Comparison of ENCODE assay signal across 8 cellular contexts in the genomic region with DNA sequence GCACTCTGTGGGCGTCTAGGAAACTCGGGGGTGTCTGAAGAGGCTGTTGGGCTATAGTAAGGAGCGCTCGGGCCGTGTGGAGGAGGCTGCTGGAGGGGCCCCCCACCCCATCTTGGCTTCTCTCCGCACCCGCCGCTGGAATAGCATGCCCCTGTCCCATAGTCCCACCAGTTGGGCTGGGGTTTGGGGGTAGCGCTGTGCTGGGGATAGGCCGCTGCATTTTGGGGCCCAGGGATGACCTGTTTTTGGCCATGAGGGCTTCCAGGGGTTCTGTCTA. TPM values are rescaled to one million over a fixed set of nuclear protein-coding genes. Genes with fewer than 3 reads are reported as not detected.
A peak's percentile ranks its signal among the peaks of the same experiment; 100 is the strongest.
DNase-seq lines count a peak whose midpoint lies in the region.

No MANE protein-coding gene starts in this region.

- H3K9me3 ChIP-seq in iPS-18c (ENCODE audit: control insufficient read depth, insufficient read depth, low read length) (no peaks in the 10 kb centered on the region), subcutaneous abdominal adipose tissue (ENCODE audit: control insufficient read depth in 5 of 5, low read length in 5 of 5) (no peaks in the 10 kb centered on the region)

- peak overlapping the region; percentile 80 for H3K4me3 Mint-ChIP-seq in activated CD4-positive, alpha-beta T cell treated with anti-CD3 and anti-CD28 coated beads, Interleukin-2, amount 10 ng/mL, durations not matched to agents 24 days and 14 days
- peak overlapping the region; percentile 87 for H3K4me3 Mint-ChIP-seq in activated naive CD4-positive, alpha-beta T cell treated with anti-CD3 and anti-CD28 coated beads, Interleukin-2, amount 50 U/mL, for 24 hours

- peak overlapping the region in 2 of 5 donors; percentile 17 to 30 for H3K9ac ChIP-seq in subcutaneous abdominal adipose tissue (ENCODE audit: low read length in 5 of 5)

- H3K36me3 Mint-ChIP-seq in activated CD4-positive, alpha-beta T cell treated with anti-CD3 and anti-CD28 coated beads, Interleukin-2, amount 10 ng/mL, durations not matched to agents 24 days and 14 days (ENCODE audit: low read depth): no peaks in the 10 kb centered on the region
- no peaks in the 10 kb centered on the region for H3K36me3 Mint-ChIP-seq in activated naive CD4-positive, alpha-beta T cell treated with anti-CD3 and anti-CD28 coated beads, Interleukin-2, amount 50 U/mL, for 24 hours

- peaks cover 42 to 50% (median 48%) of the 10 kb centered on the region in 5 donors for H3K27me3 ChIP-seq in subcutaneous abdominal adipose tissue (ENCODE audit: control insufficient read depth in 5 of 5, insufficient read depth in 4 of 5, low read length in 5 of 5)

- intact Hi-C loops in activated CD4-positive, alpha-beta T cell treated with anti-CD3 and anti-CD28 coated beads, Interleukin-2, amount 10 ng/mL, durations not matched to agents 24 days and 14 days (cut with micrococcal nuclease): no loop called here

- H3K4me3 ChIP-seq in iPS-18c (ENCODE audit: insufficient read depth, low read depth, low read length): peak overlapping the region; percentile 70
- peak overlapping the region in 4 of 5 donors; percentile 25 to 56 (median 38) for H3K4me3 ChIP-seq in subcutaneous abdominal adipose tissue (ENCODE audit: low read depth in 1 of 5, low read length in 5 of 5)

- H3K27me3 Mint-ChIP-seq in activated CD4-positive, alpha-beta T cell treated with anti-CD3 and anti-CD28 coated beads, Interleukin-2, amount 10 ng/mL, durations not matched to agents 24 days and 14 days: peaks cover 41% of the 10 kb centered on the region
- H3K27me3 Mint-ChIP-seq in activated naive CD4-positive, alpha-beta T cell treated with anti-CD3 and anti-CD28 coated beads, Interleukin-2, amount 50 U/mL, for 24 hours: peaks cover 20% of the 10 kb centered on the region

- no peaks in the 10 kb centered on the region for H3K9me3 Mint-ChIP-seq in activated CD4-positive, alpha-beta T cell treated with anti-CD3 and anti-CD28 coated beads, Interleukin-2, amount 10 ng/mL, durations not matched to agents 24 days and 14 days
- H3K9me3 Mint-ChIP-seq in activated naive CD4-positive, alpha-beta T cell treated with anti-CD3 and anti-CD28 coated beads, Interleukin-2, amount 50 U/mL, for 24 hours: no peaks in the 10 kb centered on the region

- DNase-seq in activated CD4-positive, alpha-beta T cell treated with anti-CD3 and anti-CD28 coated beads, Interleukin-2, amount 10 ng/mL, durations not matched to agents 24 days and 14 days: no peak
- DNase-seq in activated CD4-positive, alpha-beta T cell treated with anti-CD3 and anti-CD28 coated beads, Interleukin-2, amount 50 U/mL, for 48 hours: no peak
- DNase-seq in caudate nucleus (lab: John Stamatoyannopoulos, UW) (no peak), NCI-H1930 (lab: John Stamatoyannopoulos, UW) (no peak), NCI-H2081 (lab: John Stamatoyannopoulos, UW) (no peak)

- H3K27ac ChIP-seq in subcutaneous abdominal adipose tissue (ENCODE audit: low read depth, low read length) (no peak overlapping the region), caudate nucleus (ENCODE audit: low read depth, low read length) (no peak overlapping the region)

- peaks cover 0 to 53% (median 46%) of the 10 kb centered on the region in 5 donors for H3K4me1 ChIP-seq in subcutaneous abdominal adipose tissue (ENCODE audit: control insufficient read depth in 5 of 5, insufficient read depth in 5 of 5, low read length in 5 of 5)

- H3K27ac Mint-ChIP-seq in activated CD4-positive, alpha-beta T cell treated with anti-CD3 and anti-CD28 coated beads, Interleukin-2, amount 10 ng/mL, durations not matched to agents 24 days and 14 days: no peak overlapping the region
- H3K27ac Mint-ChIP-seq in activated naive CD4-positive, alpha-beta T cell treated with anti-CD3 and anti-CD28 coated beads, Interleukin-2, amount 50 U/mL, for 24 hours: peak overlapping the region; percentile 26

- H3K4me1 Mint-ChIP-seq in activated CD4-positive, alpha-beta T cell treated with anti-CD3 and anti-CD28 coated beads, Interleukin-2, amount 10 ng/mL, durations not matched to agents 24 days and 14 days: peaks cover 45% of the 10 kb centered on the region
- H3K4me1 Mint-ChIP-seq in activated naive CD4-positive, alpha-beta T cell treated with anti-CD3 and anti-CD28 coated beads, Interleukin-2, amount 50 U/mL, for 24 hours: peaks cover 42% of the 10 kb centered on the region

- H3K36me3 ChIP-seq in subcutaneous abdominal adipose tissue (ENCODE audit: control insufficient read depth in 5 of 5, insufficient read depth in 5 of 5, low read length in 5 of 5): no peaks in the 10 kb centered on the region

RNA-seq across cellular contexts. Expression of a gene that starts 0.5 kb away (rescaled TPM):
- total RNA-seq in activated CD4-positive, alpha-beta T cell treated with anti-CD3 and anti-CD28 coated beads, Interleukin-2, amount 10 ng/mL, durations not matched to agents 24 days and 14 days: 3.6 and 4.4 TPM in 2 replicates

RNA-seq across cellular contexts. Expression of a gene that starts 15.6 kb away (rescaled TPM):
- 5.8 and 6.2 TPM in 2 replicates for total RNA-seq in activated CD4-positive, alpha-beta T cell treated with anti-CD3 and anti-CD28 coated beads, Interleukin-2, amount 10 ng/mL, durations not matched to agents 24 days and 14 days

RNA-seq across cellular contexts. Expression of a gene that starts 28.0 kb away (rescaled TPM):
- 79.7 and 84.5 TPM in 2 replicates for total RNA-seq in activated CD4-positive, alpha-beta T cell treated with anti-CD3 and anti-CD28 coated beads, Interleukin-2, amount 10 ng/mL, durations not matched to agents 24 days and 14 days

RNA-seq across cellular contexts. Expression of a gene that starts 45.5 kb away (rescaled TPM):
- total RNA-seq in activated CD4-positive, alpha-beta T cell treated with anti-CD3 and anti-CD28 coated beads, Interleukin-2, amount 10 ng/mL, durations not matched to agents 24 days and 14 days: not detected in 2 replicates

RNA-seq across cellular contexts. Expression of a gene that starts 45.6 kb away (rescaled TPM):
- total RNA-seq in activated CD4-positive, alpha-beta T cell treated with anti-CD3 and anti-CD28 coated beads, Interleukin-2, amount 10 ng/mL, durations not matched to agents 24 days and 14 days: 0.16 TPM in 1 of 2 replicates, not detected in the other
